In genomic region chr6:41504526-41505021, GRCh38 we compare ENCODE assay signal across 9 cellular contexts. TPM values are rescaled to one million over a fixed set of nuclear protein-coding genes. Genes with fewer than 3 reads are reported as not detected.
A peak's percentile ranks its signal among the peaks of the same experiment; 100 is the strongest.
DNase-seq lines count a peak whose midpoint lies in the region; ATAC-seq and TF ChIP-seq lines count a peak whose summit lies in the region.
"Had no signal": no experiment of that assay in that cellular context is flagged by ENCODE, and none has a peak within 500 bp of the region (broad histone marks: within the 10 kb centered on the region; RNA-seq: fewer than 3 reads in every experiment).

No MANE protein-coding gene starts in this region.

- H3K9me3 ChIP-seq in SJCRH30 (replicated peaks) (no peaks in the 10 kb centered on the region), iPS-18c (ENCODE audit: control insufficient read depth, insufficient read depth, low read length) (no peaks in the 10 kb centered on the region)

- no peaks in the 10 kb centered on the region; the same call in 1 of the 2 replicates for H3K27me3 ChIP-seq in SJCRH30
- peaks cover 82% of the 10 kb centered on the region for H3K27me3 ChIP-seq in foreskin keratinocyte

- H3K4me3 Mint-ChIP-seq in stimulated activated naive B cell treated with anti-CD40 and anti-IgM and Interleukin-4, amounts not matched to agents 10 μg/mL and 1 μg/mL and 100 μg/mL, for 72 hours = peak overlapping the region; percentile 78 to 81

- TF ChIP-seq CTCF in foreskin keratinocyte (conservative IDR thresholded peaks at IDR 0.05) = no peak

- no peaks in the 10 kb centered on the region for H3K9me3 Mint-ChIP-seq in stimulated activated naive B cell treated with anti-CD40 and anti-IgM and Interleukin-4, amounts not matched to agents 10 μg/mL and 1 μg/mL and 100 μg/mL, for 72 hours

- peak; percentile 26 to 38 for ATAC-seq in stimulated activated naive B cell treated with anti-CD40 and anti-IgM and Interleukin-4, amounts not matched to agents 10 μg/mL and 1 μg/mL and 100 μg/mL, for 72 hours (replicated peaks)
- ATAC-seq in foreskin keratinocyte = no peak

- peaks cover 12 to 30% of the 10 kb centered on the region in 2 donors for H3K27me3 Mint-ChIP-seq in stimulated activated naive B cell treated with anti-CD40 and anti-IgM and Interleukin-4, amounts not matched to agents 10 μg/mL and 1 μg/mL and 100 μg/mL, for 72 hours

- H3K36me3 ChIP-seq in SJCRH30 = no peaks in the 10 kb centered on the region

- no peaks in the 10 kb centered on the region for H3K36me3 Mint-ChIP-seq in stimulated activated naive B cell treated with anti-CD40 and anti-IgM and Interleukin-4, amounts not matched to agents 10 μg/mL and 1 μg/mL and 100 μg/mL, for 72 hours

- peak overlapping the region; percentile 83 for H3K27ac ChIP-seq in SJCRH30
- H3K27ac ChIP-seq in foreskin keratinocyte = no peak overlapping the region

- peak; percentile 66 for DNase-seq in NCI-H2196 treated with DMSO at 0.1 percent for 48 hours (lab: John Stamatoyannopoulos, UW; ENCODE audit: unreplicated experiment)
- DNase-seq in NCI-H2196 (lab: John Stamatoyannopoulos, UW; ENCODE audit: unreplicated experiment) = no peak
- DNase-seq in SJCRH30 = no peak
- DNase-seq in stimulated activated naive B cell treated with anti-CD40 and anti-IgM and Interleukin-4, amounts not matched to agents 10 μg/mL and 1 μg/mL and 100 μg/mL, for 72 hours = no peak
- no peak for DNase-seq in foreskin keratinocyte
- no peak for DNase-seq in ecto neural progenitor cell (ENCODE audit: low spot score)
- DNase-seq in NCI-H82 (lab: John Stamatoyannopoulos, UW) = no peak
- DNase-seq: occipital lobe had no signal

- H3K4me3 ChIP-seq in SJCRH30 (peak overlapping the region; percentile 56), iPS-18c (ENCODE audit: insufficient read depth, low read depth, low read length) (peak overlapping the region; percentile 50)

- peaks cover 26 to 33% of the 10 kb centered on the region in 2 donors for H3K4me1 Mint-ChIP-seq in stimulated activated naive B cell treated with anti-CD40 and anti-IgM and Interleukin-4, amounts not matched to agents 10 μg/mL and 1 μg/mL and 100 μg/mL, for 72 hours

- H3K4me1 ChIP-seq in SJCRH30 (peaks cover 11% of the 10 kb centered on the region), foreskin keratinocyte (no peaks in the 10 kb centered on the region)

- peak overlapping the region; percentile 88 for H3K27ac Mint-ChIP-seq in stimulated activated naive B cell treated with anti-CD40 and anti-IgM and Interleukin-4, amounts not matched to agents 10 μg/mL and 1 μg/mL and 100 μg/mL, for 72 hours

RNA-seq across cellular contexts. Expression of gene FOXP4, which starts 41.6 kb away (rescaled TPM):
- total RNA-seq in SJCRH30 (2014; rRNA removed; shearing (Covaris generic)) = 9.2 and 10.3 TPM in 2 replicates
- 8.2 and 8.8 TPM in 2 replicates for total RNA-seq in foreskin keratinocyte
- 12.2 and 12.5 TPM in 2 replicates for polyA plus RNA-seq in foreskin keratinocyte
